In genomic region chr14:75185251-75186040, GRCh38 we compare ENCODE assay signal across 17 cellular contexts.
"Had no signal": no experiment of that assay in that cellular context is flagged by ENCODE, and none has a peak within 500 bp of the region (broad histone marks: within the 10 kb centered on the region; RNA-seq: fewer than 3 reads in every experiment).

No MANE protein-coding gene starts in this region.

- H3K9me3 Mint-ChIP-seq: activated naive CD4-positive, alpha-beta T cell treated with anti-CD3 and anti-CD28 coated beads for 36 hours; activated T-helper 2 cell treated with anti-CD3 and anti-CD28 coated beads, Interferon-gamma antibody, Interleukin-2, Interleukin-4, amounts not matched to agents 10 μg/mL and 5 μg/mL and 100 μg/mL, durations not matched to agents 14 hours and 24 hours and 36 hours; central memory CD8-positive, alpha-beta T cell; immature natural killer cell; neural crest cell; T-cell had no signal

- ATAC-seq: lower lobe of right lung, T-cell had no signal

- H3K27ac Mint-ChIP-seq: activated naive CD4-positive, alpha-beta T cell treated with anti-CD3 and anti-CD28 coated beads for 36 hours; brain; T-cell had no signal

- DNase-seq: activated CD4-positive, alpha-beta T cell treated with anti-CD3 and anti-CD28 coated beads for 1 hour; activated CD4-positive, alpha-beta T cell treated with anti-CD3 and anti-CD28 coated beads, Interleukin-2, amount 50 U/mL, for 4 hours; activated naive CD4-positive, alpha-beta T cell treated with anti-CD3 and anti-CD28 coated beads for 36 hours; dermis blood vessel endothelial cell; head of caudate nucleus; immature natural killer cell; lower lobe of right lung; sigmoid colon; spleen; T-cell had no signal

- H3K36me3 Mint-ChIP-seq: brain, immature natural killer cell, mesothelial cell of epicardium, T-cell had no signal

- H3K4me3 ChIP-seq: lower lobe of right lung, sigmoid colon, SK-N-MC, spleen had no signal

- H3K9me3 ChIP-seq: lower lobe of right lung, sigmoid colon, spleen had no signal

- H3K27ac ChIP-seq: VCaP had no signal

- H3K36me3 ChIP-seq: lower lobe of right lung, sigmoid colon, spleen had no signal

- H3K27me3 ChIP-seq: sigmoid colon, spleen had no signal

- H3K4me1 Mint-ChIP-seq: central memory CD8-positive, alpha-beta T cell; immature natural killer cell; neural crest cell had no signal

- H3K4me3 Mint-ChIP-seq: activated naive CD4-positive, alpha-beta T cell treated with anti-CD3 and anti-CD28 coated beads for 36 hours; brain; central memory CD8-positive, alpha-beta T cell; immature natural killer cell; mesothelial cell of epicardium; neural crest cell; T-cell had no signal
